Comparison of ENCODE assay signal across 1 cellular context in genomic region chr11:4071325-4071724, GRCh38.
TF ChIP-seq lines count a peak whose summit lies in the region.

No MANE protein-coding gene starts in this region.

TF ChIP-seq in IMR-90, 13 proteins besides CTCF, POLR2A, EP300 and RAD21 (continued from another document):
- TF ChIP-seq ELK1 (IDR thresholded peaks at IDR 0.05; ENCODE audit: borderline replicate concordance, low read depth, low read length) = no peak
- TF ChIP-seq FOS (IDR thresholded peaks at IDR 0.05; ENCODE audit: low read depth, low read length) = no peak
- TF ChIP-seq SMC3 (IDR thresholded peaks at IDR 0.05; ENCODE audit: low read depth, low read length) = no peak
- TF ChIP-seq NFE2L2 (IDR thresholded peaks at IDR 0.05; ENCODE audit: low read depth, low read length) = no peak
